In genomic region chr1:42165511-42166210, GRCh38 we compare ENCODE assay signal across 9 cellular contexts. TPM values are rescaled to one million over a fixed set of nuclear protein-coding genes. Genes with fewer than 3 reads are reported as not detected.
A peak's percentile ranks its signal among the peaks of the same experiment; 100 is the strongest.
DNase-seq lines count a peak whose midpoint lies in the region; ATAC-seq, FAIRE-seq and TF ChIP-seq lines count a peak whose summit lies in the region.
"Had no signal": no experiment of that assay in that cellular context is flagged by ENCODE, and none has a peak within 500 bp of the region (broad histone marks: within the 10 kb centered on the region; RNA-seq: fewer than 3 reads in every experiment).

No MANE protein-coding gene starts in this region.

- H3K9me3 ChIP-seq in PC-3 (ENCODE audit: low read length) (no peaks in the 10 kb centered on the region), small intestine (ENCODE audit: control insufficient read depth, low read depth) (no peaks in the 10 kb centered on the region)
- H3K9me3 ChIP-seq: neutrophil had no signal

- POLR2A ChIA-PET in PC-3 (lab: Charles Lee; ENCODE audit: unreplicated experiment) = interaction anchor here (0.5 to 1.1 kb wide), 3 partner anchors 130 to 517 kb away, joined by 5 to 10 read pairs (median 6); partner anchors contain the start of gene YBX1

- peak overlapping the region; percentile 33; the same call in 1 of the 2 replicates for H3K4me3 ChIP-seq in PC-3 (ENCODE audit: low read length)
- H3K4me3 ChIP-seq in small intestine (ENCODE audit: low read depth in 1 of 2, low read length in 2 of 2) = no peak overlapping the region

- peaks cover 14% of the 10 kb centered on the region for H3K9me3 Mint-ChIP-seq in activated naive CD4-positive, alpha-beta T cell treated with anti-CD3 and anti-CD28 coated beads, Interleukin-2, amount 10 ng/mL, durations not matched to agents 7 days and 5 days

- H3K9me2 ChIP-seq in PC-3 (replicated peaks; ENCODE audit: low read length) = no peaks in the 10 kb centered on the region

- H3K4me1 ChIP-seq in PC-3 (ENCODE audit: insufficient read depth, low read length) (peaks cover 49% of the 10 kb centered on the region), small intestine (ENCODE audit: control insufficient read depth in 2 of 2, insufficient read depth in 1 of 2, low read depth in 1 of 2, low read length in 1 of 2) (peaks cover 4 to 18% of the 10 kb centered on the region in 2 donors)

- no peaks in the 10 kb centered on the region for H4K20me1 ChIP-seq in PC-3 (ENCODE audit: low read length)

- no peak overlapping the region for H3K4me3 Mint-ChIP-seq in activated naive CD4-positive, alpha-beta T cell treated with anti-CD3 and anti-CD28 coated beads, Interleukin-2, amount 10 ng/mL, durations not matched to agents 7 days and 5 days

- H3K27me3 ChIP-seq in PC-3 (ENCODE audit: low read length) (no peaks in the 10 kb centered on the region), small intestine (ENCODE audit: control insufficient read depth in 2 of 2, insufficient read depth in 2 of 2, low read length in 2 of 2) (no peaks in the 10 kb centered on the region)
- H3K27me3 ChIP-seq: neutrophil had no signal

- no TSS peak for BruUV-seq in PC-3 (replicated peaks; lab: Mats Ljungman, UMichigan)

- no peak for TF ChIP-seq CTCF in PC-3 (conservative IDR thresholded peaks at IDR 0.05; ENCODE audit: low read depth, low read length)

- peak overlapping the region; percentile 88 for H3K27ac ChIP-seq in PC-3 (ENCODE audit: low read length)
- H3K27ac ChIP-seq in small intestine (ENCODE audit: low read depth in 1 of 2, low read length in 1 of 2) = peak overlapping the region; percentile 59 to 67
- H3K27ac ChIP-seq: neutrophil had no signal

- intact Hi-C loops in PC-3 (cut with micrococcal nuclease) = no loop called here

- FAIRE-seq in small intestine (lab: Jason Lieb, UNC) = no peak

- H3K4me1 Mint-ChIP-seq in activated naive CD4-positive, alpha-beta T cell treated with anti-CD3 and anti-CD28 coated beads, Interleukin-2, amount 10 ng/mL, durations not matched to agents 7 days and 5 days = no peaks in the 10 kb centered on the region

- CTCF ChIA-PET in PC-3 (lab: Charles Lee) = interaction anchor here (0.6 kb wide), 2 partner anchors 14 to 600 kb away, joined by 3 to 4 read pairs; no protein-coding TSS in a partner anchor
- CTCF ChIA-PET in activated naive CD4-positive, alpha-beta T cell treated with anti-CD3 and anti-CD28 coated beads, Interleukin-2, amount 10 ng/mL, durations not matched to agents 7 days and 5 days (lab: Charles Lee) = no interaction called here

- no peaks in the 10 kb centered on the region for H3K36me3 ChIP-seq in PC-3 (ENCODE audit: low read depth, low read length)
- H3K36me3 ChIP-seq in small intestine (ENCODE audit: control insufficient read depth in 2 of 2, insufficient read depth in 2 of 2, low read length in 2 of 2) = no peaks in the 10 kb centered on the region
- H3K36me3 ChIP-seq: neutrophil had no signal

- DNase-seq in HT1080 (ENCODE audit: low read depth) (peak; percentile 76), PC-3 (peak; percentile 99), glomerular visceral epithelial cell (ENCODE audit: extremely low spot score) (peak; percentile 82), small intestine (peak; percentile 98), activated gamma-delta T cell treated with Interleukin-2 at 50 U/mL for 16 hours (no peak)
- no peak for DNase-seq in activated naive CD4-positive, alpha-beta T cell treated with anti-CD3 and anti-CD28 coated beads, Interleukin-2, amount 50 U/mL, for 16 hours
- no peak for DNase-seq in activated naive CD4-positive, alpha-beta T cell treated with anti-CD3 and anti-CD28 coated beads, Interleukin-2, amount 10 ng/mL, durations not matched to agents 7 days and 5 days

- peak overlapping the region; percentile 78 for H3K4me2 ChIP-seq in PC-3 (ENCODE audit: low read length)

- H3K27me3 Mint-ChIP-seq in activated naive CD4-positive, alpha-beta T cell treated with anti-CD3 and anti-CD28 coated beads, Interleukin-2, amount 10 ng/mL, durations not matched to agents 7 days and 5 days = peaks cover 15% of the 10 kb centered on the region

- ATAC-seq in PC-3 (peak; percentile 91), HG03159 (IDR thresholded peaks at IDR 0.05; ENCODE audit: unreplicated experiment) (no peak)

- no peaks in the 10 kb centered on the region for H3K36me3 Mint-ChIP-seq in activated naive CD4-positive, alpha-beta T cell treated with anti-CD3 and anti-CD28 coated beads, Interleukin-2, amount 10 ng/mL, durations not matched to agents 7 days and 5 days

- H2AFZ ChIP-seq in PC-3 (ENCODE audit: low read length) = peak overlapping the region; percentile 61

- H3K9ac ChIP-seq in PC-3 (ENCODE audit: low read length) = peak overlapping the region; percentile 71

- no peaks in the 10 kb centered on the region for H3F3A ChIP-seq in PC-3 (ENCODE audit: low read length, unreplicated experiment)

- WGBS in small intestine, 3 donors = 8 to 45% (median 33%) methylated on average over 12 of the region's 12 CpGs

- H3K27ac Mint-ChIP-seq in activated naive CD4-positive, alpha-beta T cell treated with anti-CD3 and anti-CD28 coated beads, Interleukin-2, amount 10 ng/mL, durations not matched to agents 7 days and 5 days = no peak overlapping the region

- no peaks in the 10 kb centered on the region for H3K79me2 ChIP-seq in PC-3 (ENCODE audit: low read length)

RNA-seq across cellular contexts. Expression of gene GUCA2A, which starts 1.1 kb away (rescaled TPM):
- total RNA-seq in HT1080 (2014; rRNA removed; shearing (Covaris generic)) = 0.69 TPM in 1 of 2 replicates, not detected in the other
- polyA plus RNA-seq in HT1080 (2015; cell fraction: cytosol; rRNA removed) = not detected in 2 replicates
- not detected in 2 replicates for polyA plus RNA-seq in HT1080 (2015; cell fraction: nucleus; rRNA removed)
- not detected in 2 replicates for total RNA-seq in PC-3 (2014; rRNA removed)
- polyA plus RNA-seq in small intestine = 100 to 1,000 TPM in 1 of 3 donors, 10 to 100 TPM in 2; 56.3 to 155 (median 59.5) TPM

RNA-seq across cellular contexts. Expression of gene GUCA2B, which starts 12.5 kb away (rescaled TPM):
- total RNA-seq in HT1080 (2014; rRNA removed; shearing (Covaris generic)) = not detected in 2 replicates
- not detected in 2 replicates for polyA plus RNA-seq in HT1080 (2015; cell fraction: cytosol; rRNA removed)
- not detected in 2 replicates for polyA plus RNA-seq in HT1080 (2015; cell fraction: nucleus; rRNA removed)
- not detected in 2 replicates for total RNA-seq in PC-3 (2014; rRNA removed)
- 100 to 1,000 TPM in 2 of 3 donors, 10 to 100 TPM in 1; 14.4 to 969 (median 615) TPM for polyA plus RNA-seq in small intestine

Comparison
In these comparisons a context has a peak if more than half of its experiments do, and no peak if none do; other contexts are left out.
1. DNase-seq: peak in HT1080 (single experiment), PC-3 (single experiment), glomerular visceral epithelial cell (single experiment) and small intestine (single experiment); none in activated naive CD4-positive, alpha-beta T cell treated with anti-CD3 and anti-CD28 coated beads, Interleukin-2, amount 50 U/mL, for 16 hours (single experiment), activated gamma-delta T cell treated with Interleukin-2 at 50 U/mL for 16 hours (single experiment) and activated naive CD4-positive, alpha-beta T cell treated with anti-CD3 and anti-CD28 coated beads, Interleukin-2, amount 10 ng/mL, durations not matched to agents 7 days and 5 days (single experiment).